8 cellular contexts compared by ENCODE assay signal in genomic region chr10:5685764-5686240, GRCh38. TPM values are rescaled to one million over a fixed set of nuclear protein-coding genes. Genes with fewer than 3 reads are reported as not detected.
DNase-seq lines count a peak whose midpoint lies in the region; ATAC-seq and TF ChIP-seq lines count a peak whose summit lies in the region.

No MANE protein-coding gene starts in this region.

- TF ChIP-seq CTCF in SU-DHL-6 (IDR thresholded peaks at IDR 0.05; ENCODE audit: insufficient read depth, low read length, poor library complexity, severe bottlenecking): peak; percentile 8
- TF ChIP-seq CTCF in gastroesophageal sphincter (IDR thresholded peaks at IDR 0.05): peak in 1 of 4 experiments; percentile 5
- no peak for TF ChIP-seq CTCF in smooth muscle cell (IDR thresholded peaks at IDR 0.05; ENCODE audit: borderline replicate concordance, insufficient read depth, poor library complexity, severe bottlenecking)

- H2AFZ ChIP-seq in SU-DHL-6 (ENCODE audit: low read depth, low read length, severe bottlenecking): no peak overlapping the region
- peak overlapping the region; percentile 77 for H2AFZ ChIP-seq in smooth muscle cell (ENCODE audit: low read depth)

- H3K9ac ChIP-seq in SU-DHL-6 (ENCODE audit: low read length): peak overlapping the region; percentile 95
- peak overlapping the region; percentile 75 for H3K9ac ChIP-seq in smooth muscle cell (ENCODE audit: low read depth)

- TF ChIP-seq EP300 in gastroesophageal sphincter (IDR thresholded peaks at IDR 0.05): no peak

- peak overlapping the region; percentile 98 for H3K27ac ChIP-seq in SU-DHL-6 (ENCODE audit: low read depth, low read length)
- peak overlapping the region; percentile 29 to 94 (median 89) for H3K27ac ChIP-seq in gastroesophageal sphincter
- peak overlapping the region; percentile 83 for H3K27ac ChIP-seq in smooth muscle cell (ENCODE audit: low read depth)

- H3K4me1 ChIP-seq in gastroesophageal sphincter (peaks cover 3 to 37% (median 12%) of the 10 kb centered on the region in 3 donors), smooth muscle cell (ENCODE audit: low read depth) (peaks cover 14% of the 10 kb centered on the region)

- H3K36me3 ChIP-seq in SU-DHL-6 (ENCODE audit: low read length) (peaks cover 19% of the 10 kb centered on the region), gastroesophageal sphincter (no peaks in the 10 kb centered on the region), smooth muscle cell (ENCODE audit: low read depth) (no peaks in the 10 kb centered on the region)

- H3K9me2 ChIP-seq in SU-DHL-6 (replicated peaks; ENCODE audit: insufficient read depth, low read length): no peaks in the 10 kb centered on the region

- WGBS in gastroesophageal sphincter (ENCODE audit: low coverage in 1 of 2), 2 donors: 1 to 3% methylated on average over 10 of the region's 10 CpGs
- 10% methylated on average over 10 of the region's 10 CpGs for WGBS in smooth muscle cell (ENCODE audit: low lambda C conversion rate)

- H3K4me2 ChIP-seq in SU-DHL-6 (ENCODE audit: low read depth, low read length, poor library complexity, severe bottlenecking) (peak overlapping the region; percentile 95), smooth muscle cell (peak overlapping the region; percentile 94)

- H4K20me1 ChIP-seq in SU-DHL-6 (ENCODE audit: low read depth, low read length) (peaks cover 7% of the 10 kb centered on the region), smooth muscle cell (ENCODE audit: low read depth) (peaks cover 56% of the 10 kb centered on the region)

- H3K79me2 ChIP-seq in SU-DHL-6 (ENCODE audit: insufficient read depth, low read length): peaks cover 62% of the 10 kb centered on the region
- H3K79me2 ChIP-seq in smooth muscle cell (ENCODE audit: low read depth): peaks cover 58% of the 10 kb centered on the region

- peak overlapping the region; percentile 87 for H3K4me3 ChIP-seq in SU-DHL-6 (ENCODE audit: insufficient read depth, low read length, poor library complexity, severe bottlenecking)
- peak overlapping the region; percentile 59 to 81 for H3K4me3 ChIP-seq in gastroesophageal sphincter
- peak overlapping the region; percentile 87 for H3K4me3 ChIP-seq in smooth muscle cell

- H3K27me3 ChIP-seq in SU-DHL-6 (ENCODE audit: low read length): no peaks in the 10 kb centered on the region
- H3K27me3 ChIP-seq in gastroesophageal sphincter: no peaks in the 10 kb centered on the region
- H3K27me3 ChIP-seq in smooth muscle cell (ENCODE audit: low read depth): no peaks in the 10 kb centered on the region

- ATAC-seq in gastroesophageal sphincter (no peak), GM18870 (IDR thresholded peaks at IDR 0.05; ENCODE audit: unreplicated experiment) (no peak), HG02938 (IDR thresholded peaks at IDR 0.05; ENCODE audit: unreplicated experiment) (no peak)

- TF ChIP-seq POLR2A in gastroesophageal sphincter (IDR thresholded peaks at IDR 0.05): no peak

- H3K9me3 ChIP-seq in SU-DHL-6 (ENCODE audit: insufficient read depth, low read length): no peaks in the 10 kb centered on the region
- H3K9me3 ChIP-seq in gastroesophageal sphincter: no peaks in the 10 kb centered on the region
- H3K9me3 ChIP-seq in smooth muscle cell (replicated peaks; ENCODE audit: low read depth): no peaks in the 10 kb centered on the region

- H3F3A ChIP-seq in SU-DHL-6 (ENCODE audit: insufficient read depth) (peaks cover 47% of the 10 kb centered on the region), smooth muscle cell (ENCODE audit: low read depth) (no peaks in the 10 kb centered on the region)

- peak; percentile 12 for DNase-seq in NCI-H82 (lab: John Stamatoyannopoulos, UW)
- no peak for DNase-seq in NCI-H82 treated with DMSO at 0.1 percent for 48 hours (lab: John Stamatoyannopoulos, UW; ENCODE audit: unreplicated experiment)
- no peak for DNase-seq in smooth muscle cell (lab: John Stamatoyannopoulos, UW; ENCODE audit: unreplicated experiment)
- DNase-seq in DMS153 treated with DMSO at 0.1 percent for 48 hours (lab: John Stamatoyannopoulos, UW; ENCODE audit: unreplicated experiment): no peak

RNA-seq across cellular contexts. Expression of gene TASOR2, which starts 1.2 kb away (rescaled TPM):
- total RNA-seq in gastroesophageal sphincter: 10 to 100 TPM; 51.8 to 71.8 (median 64.2) TPM
- 123 and 132 TPM in 2 replicates for total RNA-seq in smooth muscle cell
- polyA plus RNA-seq in smooth muscle cell: 15.4 and 24.3 TPM in 2 replicates

RNA-seq across cellular contexts. Expression of gene ASB13, which starts 19.4 kb away (rescaled TPM):
- total RNA-seq in gastroesophageal sphincter: 10 to 100 TPM; 17.6 to 39.6 (median 19.0) TPM
- total RNA-seq in smooth muscle cell: 12.6 and 22.6 TPM in 2 replicates
- 26.4 and 34.7 TPM in 2 replicates for polyA plus RNA-seq in smooth muscle cell
